Comparison of ENCODE assay signal across 11 cellular contexts in genomic region chr13:113855012-113855921, GRCh38. TPM values are rescaled to one million over a fixed set of nuclear protein-coding genes. Genes with fewer than 3 reads are reported as not detected.
DNase-seq lines count a peak whose midpoint lies in the region; ATAC-seq and TF ChIP-seq lines count a peak whose summit lies in the region.
"Had no signal": no experiment of that assay in that cellular context is flagged by ENCODE, and none has a peak within 500 bp of the region (broad histone marks: within the 10 kb centered on the region; RNA-seq: fewer than 3 reads in every experiment).

No MANE protein-coding gene starts in this region.

- H3K4me3 ChIP-seq in CD8-positive, alpha-beta T cell (ENCODE audit: low read depth, low read length), result no peak overlapping the region
- H3K4me3 ChIP-seq in prostate gland, result no peak overlapping the region
- H3K4me3 ChIP-seq: neural progenitor cell had no signal

- H3K27me3 Mint-ChIP-seq in CD8-positive, alpha-beta T cell (ENCODE audit: low read depth), result peaks cover 16% of the 10 kb centered on the region

- peaks cover 22% of the 10 kb centered on the region for H3K4me1 ChIP-seq in CD8-positive, alpha-beta T cell (ENCODE audit: insufficient read depth, low read length)
- peaks cover 23% of the 10 kb centered on the region for H3K4me1 ChIP-seq in prostate gland (replicated peaks)

- CTCF ChIA-PET in CD8-positive, alpha-beta T cell (lab: Charles Lee), result no interaction called here

- no peak overlapping the region for H3K27ac ChIP-seq in CD8-positive, alpha-beta T cell (ENCODE audit: low read depth, low read length)
- H3K27ac ChIP-seq in prostate gland, result peak overlapping the region; percentile 32 to 42
- H3K27ac ChIP-seq: neural progenitor cell had no signal

- no peak for TF ChIP-seq POLR2A in prostate gland (IDR thresholded peaks at IDR 0.05)

- no peaks in the 10 kb centered on the region for H3K9me3 ChIP-seq in CD8-positive, alpha-beta T cell (ENCODE audit: low read length)
- H3K9me3 ChIP-seq in prostate gland, result no peaks in the 10 kb centered on the region

- H3K4me1 Mint-ChIP-seq in CD8-positive, alpha-beta T cell (ENCODE audit: low read depth), result peaks cover 22% of the 10 kb centered on the region

- in situ Hi-C loops in ACHN (cut with HindIII; ENCODE audit: low pct_ligation_motif_present, low pct_unique_long_range_greater_than_20kb, low sequenced_read_pairs), result no loop called here

- ATAC-seq in CD8-positive, alpha-beta T cell, result no peak
- ATAC-seq in Right ventricle myocardium superior (ENCODE audit: poor library complexity), result peak; percentile 58

- H3K27me3 ChIP-seq in CD8-positive, alpha-beta T cell (ENCODE audit: insufficient read depth, low read length), result no peaks in the 10 kb centered on the region
- no peaks in the 10 kb centered on the region for H3K27me3 ChIP-seq in prostate gland (replicated peaks; ENCODE audit: insufficient read depth)
- H3K27me3 ChIP-seq: neural progenitor cell had no signal

- intact Hi-C loops in CD8-positive, alpha-beta T cell (cut with DNase I, micrococcal nuclease), result no loop called here
- intact Hi-C loops in Right ventricle myocardium superior (cut with DNase I), result no loop called here
- intact Hi-C loops in prostate gland (cut with DNase I), result no loop called here

- no peaks in the 10 kb centered on the region for H3K36me3 ChIP-seq in CD8-positive, alpha-beta T cell (ENCODE audit: insufficient read depth, low read length)
- H3K36me3 ChIP-seq in prostate gland, result no peaks in the 10 kb centered on the region
- H3K36me3 ChIP-seq: neural progenitor cell had no signal

- POLR2A ChIA-PET in CD8-positive, alpha-beta T cell (lab: Charles Lee), result interaction anchor here (0.7 kb wide), 1 partner anchor 9 kb away, joined by 3 read pairs; no protein-coding TSS in a partner anchor

- H3K27ac Mint-ChIP-seq in CD8-positive, alpha-beta T cell, result no peak overlapping the region
- H3K27ac Mint-ChIP-seq: neural progenitor cell had no signal

- 65% methylated on average over 31 of the region's 33 CpGs for WGBS in prostate gland

- no peaks in the 10 kb centered on the region for H3K9me3 Mint-ChIP-seq in CD8-positive, alpha-beta T cell
- H3K9me3 Mint-ChIP-seq: CD4-positive, CD25-positive, alpha-beta regulatory T cell had no signal

- H3K36me3 Mint-ChIP-seq in CD8-positive, alpha-beta T cell, result no peaks in the 10 kb centered on the region
- H3K36me3 Mint-ChIP-seq: CD4-positive, CD25-positive, alpha-beta regulatory T cell had no signal

- DNase-seq in CD8-positive, alpha-beta T cell, result peak in 1 of 7 experiments; percentile 40
- peak; percentile 90 for DNase-seq in RPMI7951 (ENCODE audit: low read depth)
- peak; percentile 40 for DNase-seq in Right ventricle myocardium superior
- DNase-seq in prostate gland (ENCODE audit: low spot score), result no peak
- DNase-seq in stimulated activated CD4-positive, alpha-beta T cell treated with anti-CD3 and anti-CD28 coated beads, Interleukin-4, amount 100 ng/mL, for 4 hours, result no peak
- DNase-seq in ACHN, result no peak
- no peak for DNase-seq in NCI-H2196 (lab: John Stamatoyannopoulos, UW; ENCODE audit: unreplicated experiment)
- no peak for DNase-seq in GM03348 (ENCODE audit: low spot score)
- DNase-seq: CD4-positive, CD25-positive, alpha-beta regulatory T cell; NCI-H2029 had no signal

- TF ChIP-seq CTCF in CD8-positive, alpha-beta T cell (IDR thresholded peaks at IDR 0.05), result no peak
- no peak for TF ChIP-seq CTCF in prostate gland (IDR thresholded peaks at IDR 0.05)

- H3K4me3 Mint-ChIP-seq in CD8-positive, alpha-beta T cell, result peak overlapping the region; percentile 53
- H3K4me3 Mint-ChIP-seq: neural progenitor cell had no signal

RNA-seq across cellular contexts. Expression of gene GAS6, which starts 8.6 kb away (rescaled TPM):
- 1 to 10 TPM; 1.2 TPM for total RNA-seq in CD8-positive, alpha-beta T cell
- total RNA-seq in RPMI7951 (2014; rRNA removed; shearing (Covaris generic)), result 91.2 and 119 TPM in 2 replicates
- total RNA-seq in Right ventricle myocardium superior, result 181 TPM
- 100 to 1,000 TPM; 116 to 432 TPM for total RNA-seq in prostate gland

Comparison
In these comparisons a context has a peak if more than half of its experiments do, and no peak if none do; other contexts are left out.
1. DNase-seq: peak in RPMI7951 (single experiment) and Right ventricle myocardium superior (single experiment); none in prostate gland (single experiment), stimulated activated CD4-positive, alpha-beta T cell treated with anti-CD3 and anti-CD28 coated beads, Interleukin-4, amount 100 ng/mL, for 4 hours (0 of 2), ACHN (single experiment), NCI-H2196 (single experiment) and GM03348 (single experiment).
2. RNA of gene GAS6, which starts 8.6 kb away (total RNA-seq): 116 to 432 TPM in prostate gland, 181 TPM in Right ventricle myocardium superior (single experiment) and 91.2 to 119 TPM in RPMI7951; 1.2 TPM in CD8-positive, alpha-beta T cell; every median in the first group is over 10 times any median in the second.